Comparison of ENCODE assay signal across 11 cellular contexts in the genomic region with DNA sequence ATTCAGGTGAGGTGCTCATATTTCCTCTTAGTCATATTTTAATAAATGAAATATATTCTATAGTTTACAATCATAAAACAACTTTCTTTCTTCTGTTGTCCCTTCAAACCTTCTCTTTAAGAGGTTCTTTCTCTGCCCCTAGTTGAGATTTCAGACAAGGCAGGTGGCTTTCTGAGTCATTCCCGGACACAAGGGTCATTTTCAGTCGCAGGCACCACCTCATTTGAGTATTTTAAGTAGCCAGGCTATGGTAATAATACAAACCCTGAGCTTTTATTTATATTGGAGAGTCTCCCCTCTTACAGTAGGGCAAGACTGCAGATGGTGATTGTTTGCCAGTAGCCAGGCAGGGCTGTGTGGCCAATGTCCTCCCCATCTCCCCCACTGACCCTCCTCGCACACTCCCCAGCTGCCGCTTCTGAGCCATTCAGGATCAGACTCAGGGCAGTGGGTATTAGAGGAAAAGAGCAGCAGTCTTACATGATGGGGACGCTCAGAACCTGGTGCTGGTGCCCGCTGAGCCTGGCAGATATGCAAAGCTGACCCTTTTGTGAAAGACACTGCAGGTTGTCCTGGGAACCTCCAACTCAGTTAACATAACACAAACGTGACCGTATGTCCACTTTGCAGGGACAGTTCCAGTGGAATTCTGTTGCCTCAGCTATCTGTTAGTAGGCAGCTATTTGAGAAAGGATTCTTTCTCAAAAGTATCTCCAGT.
DNase-seq lines count a peak whose midpoint lies in the region; ATAC-seq and TF ChIP-seq lines count a peak whose summit lies in the region.
"Had no signal": no experiment of that assay in that cellular context is flagged by ENCODE, and none has a peak within 500 bp of the region (broad histone marks: within the 10 kb centered on the region; RNA-seq: fewer than 3 reads in every experiment).

No MANE protein-coding gene starts in this region.

- CTCF ChIA-PET in PC-9 (lab: Charles Lee), result no interaction called here

- H3K79me2 ChIP-seq in PC-9 (ENCODE audit: low read depth), result no peaks in the 10 kb centered on the region

- no peak overlapping the region for H3K4me3 Mint-ChIP-seq in activated T-helper 1 cell treated with anti-CD3 and anti-CD28 coated beads, Interleukin-12 subunit alpha, Interleukin-12 subunit beta, Interleukin-2, Interleukin-4 antibody, amounts not matched to agents 30 ng/mL and 10 ng/mL and 1 ng/mL, durations not matched to agents 14 hours and 24 hours and 36 hours

- DNase-seq in PC-9, result no peak
- no peak for DNase-seq in cerebellum (ENCODE audit: low spot score)
- DNase-seq in activated T-helper 1 cell treated with anti-CD3 and anti-CD28 coated beads, Interleukin-12 subunit alpha, Interleukin-12 subunit beta, Interleukin-2, Interleukin-4 antibody, amounts not matched to agents 30 ng/mL and 10 ng/mL and 1 ng/mL, durations not matched to agents 14 hours and 24 hours and 36 hours (ENCODE audit: low spot score), result no peak
- no peak for DNase-seq in thyroid gland
- DNase-seq: activated CD8-positive, alpha-beta memory T cell treated with anti-CD3 and anti-CD28 coated beads, Interleukin-2, amount 50 U/mL, for 48 hours; NCI-H1105 had no signal

- no peak for TF ChIP-seq POLR2A in thyroid gland (IDR thresholded peaks at IDR 0.05)

- no peaks in the 10 kb centered on the region for H3F3A ChIP-seq in PC-9 (ENCODE audit: insufficient read depth, low read depth)

- H3K4me2 ChIP-seq in PC-9, result no peak overlapping the region

- POLR2A ChIA-PET in PC-9 (lab: Charles Lee; ENCODE audit: unreplicated experiment), result interaction anchor here (0.7 kb wide), 1 partner anchor 731 kb away, joined by 8 read pairs; no protein-coding TSS in a partner anchor

- 77 to 80% methylated on average over 8 of the region's 8 CpGs for WGBS in thyroid gland, 2 donors

- no peaks in the 10 kb centered on the region for H3K9me2 ChIP-seq in PC-9 (ENCODE audit: insufficient read depth)

- ATAC-seq in GM18867 (IDR thresholded peaks at IDR 0.05; ENCODE audit: unreplicated experiment) (peak; percentile 86), GM21619 (IDR thresholded peaks at IDR 0.05; ENCODE audit: unreplicated experiment) (peak; percentile 90), HG03354 (IDR thresholded peaks at IDR 0.05; ENCODE audit: poor library complexity, severe bottlenecking, unreplicated experiment) (peak; percentile 78)

- TF ChIP-seq CTCF in PC-9 (conservative IDR thresholded peaks at IDR 0.05), result no peak
- TF ChIP-seq CTCF in thyroid gland (IDR thresholded peaks at IDR 0.05), result no peak

- H3K9me3 ChIP-seq in iPS-18a (ENCODE audit: control insufficient read depth, low read depth, low read length), result no peaks in the 10 kb centered on the region
- peaks cover 3% of the 10 kb centered on the region; the same call in 1 of the 2 replicates for H3K9me3 ChIP-seq in PC-9 (ENCODE audit: insufficient read depth, low read depth)
- no peaks in the 10 kb centered on the region for H3K9me3 ChIP-seq in thyroid gland
- H3K9me3 ChIP-seq: ascending aorta had no signal

- intact Hi-C loops in PC-9 (cut with micrococcal nuclease; ENCODE audit: unreplicated experiment) (no loop called here), thyroid gland (cut with DNase I) (no loop called here)
- intact Hi-C loops in activated T-helper 1 cell treated with anti-CD3 and anti-CD28 coated beads, Interleukin-12 subunit alpha, Interleukin-12 subunit beta, Interleukin-2, Interleukin-4 antibody, amounts not matched to agents 30 ng/mL and 10 ng/mL and 1 ng/mL, durations not matched to agents 14 hours and 24 hours and 36 hours (cut with micrococcal nuclease), result no loop called here

- peak overlapping the region; percentile 11 for H3K4me3 ChIP-seq in iPS-18a (ENCODE audit: low read length)
- H3K4me3 ChIP-seq in PC-9, result no peak overlapping the region
- no peak overlapping the region for H3K4me3 ChIP-seq in thyroid gland (replicated peaks in 1 of 3)
- H3K4me3 ChIP-seq: ascending aorta had no signal

- H3K27me3 ChIP-seq in iPS-18a (ENCODE audit: control insufficient read depth, insufficient read depth, low read length) (peaks cover 4% of the 10 kb centered on the region), PC-9 (ENCODE audit: insufficient read depth, low read depth) (no peaks in the 10 kb centered on the region), thyroid gland (no peaks in the 10 kb centered on the region)
- H3K27me3 ChIP-seq: ascending aorta had no signal

- no peaks in the 10 kb centered on the region for H4K20me1 ChIP-seq in PC-9 (ENCODE audit: insufficient read depth)

- peaks cover 23% of the 10 kb centered on the region for H3K4me1 ChIP-seq in iPS-18a (ENCODE audit: control insufficient read depth, low read depth, low read length)
- H3K4me1 ChIP-seq in PC-9 (replicated peaks; ENCODE audit: insufficient read depth), result 0 out of 2 replicates have a peak, but pooled peaks cover 5% of the 10 kb centered on the region
- H3K4me1 ChIP-seq in thyroid gland, result peaks cover 10 to 14% of the 10 kb centered on the region in 2 donors
- H3K4me1 ChIP-seq: ascending aorta had no signal

- H3K27ac Mint-ChIP-seq in activated T-helper 1 cell treated with anti-CD3 and anti-CD28 coated beads, Interleukin-12 subunit alpha, Interleukin-12 subunit beta, Interleukin-2, Interleukin-4 antibody, amounts not matched to agents 30 ng/mL and 10 ng/mL and 1 ng/mL, durations not matched to agents 14 hours and 24 hours and 36 hours, result no peak overlapping the region

- H3K27me3 Mint-ChIP-seq in activated T-helper 1 cell treated with anti-CD3 and anti-CD28 coated beads, Interleukin-12 subunit alpha, Interleukin-12 subunit beta, Interleukin-2, Interleukin-4 antibody, amounts not matched to agents 30 ng/mL and 10 ng/mL and 1 ng/mL, durations not matched to agents 14 hours and 24 hours and 36 hours (ENCODE audit: insufficient read depth), result no peaks in the 10 kb centered on the region

- no peak overlapping the region for H2AFZ ChIP-seq in PC-9

- no peak overlapping the region for H3K9ac ChIP-seq in iPS-18a (ENCODE audit: low read length)

- H3K9me3 Mint-ChIP-seq in activated T-helper 1 cell treated with anti-CD3 and anti-CD28 coated beads, Interleukin-12 subunit alpha, Interleukin-12 subunit beta, Interleukin-2, Interleukin-4 antibody, amounts not matched to agents 30 ng/mL and 10 ng/mL and 1 ng/mL, durations not matched to agents 14 hours and 24 hours and 36 hours, result peaks cover 11% of the 10 kb centered on the region

- no TSS peak for BruUV-seq in PC-9 (replicated peaks; lab: Mats Ljungman, UMichigan)

- H3K27ac ChIP-seq in iPS-18a (ENCODE audit: low read length) (peak overlapping the region; percentile 15), PC-9 (no peak overlapping the region), thyroid gland (no peak overlapping the region)
- H3K27ac ChIP-seq: ascending aorta had no signal

- peaks cover 19% of the 10 kb centered on the region for H3K36me3 Mint-ChIP-seq in activated T-helper 1 cell treated with anti-CD3 and anti-CD28 coated beads, Interleukin-12 subunit alpha, Interleukin-12 subunit beta, Interleukin-2, Interleukin-4 antibody, amounts not matched to agents 30 ng/mL and 10 ng/mL and 1 ng/mL, durations not matched to agents 14 hours and 24 hours and 36 hours (ENCODE audit: low read depth)

- peaks cover 36% of the 10 kb centered on the region for H3K4me1 Mint-ChIP-seq in activated T-helper 1 cell treated with anti-CD3 and anti-CD28 coated beads, Interleukin-12 subunit alpha, Interleukin-12 subunit beta, Interleukin-2, Interleukin-4 antibody, amounts not matched to agents 30 ng/mL and 10 ng/mL and 1 ng/mL, durations not matched to agents 14 hours and 24 hours and 36 hours (ENCODE audit: low read depth)

- H3K36me3 ChIP-seq in iPS-18a (ENCODE audit: control insufficient read depth, low read depth, low read length) (no peaks in the 10 kb centered on the region), PC-9 (ENCODE audit: low read depth) (no peaks in the 10 kb centered on the region), thyroid gland (no peaks in the 10 kb centered on the region)
- H3K36me3 ChIP-seq: ascending aorta had no signal
